ENCODE assay signal across 12 cellular contexts in the genomic region with DNA sequence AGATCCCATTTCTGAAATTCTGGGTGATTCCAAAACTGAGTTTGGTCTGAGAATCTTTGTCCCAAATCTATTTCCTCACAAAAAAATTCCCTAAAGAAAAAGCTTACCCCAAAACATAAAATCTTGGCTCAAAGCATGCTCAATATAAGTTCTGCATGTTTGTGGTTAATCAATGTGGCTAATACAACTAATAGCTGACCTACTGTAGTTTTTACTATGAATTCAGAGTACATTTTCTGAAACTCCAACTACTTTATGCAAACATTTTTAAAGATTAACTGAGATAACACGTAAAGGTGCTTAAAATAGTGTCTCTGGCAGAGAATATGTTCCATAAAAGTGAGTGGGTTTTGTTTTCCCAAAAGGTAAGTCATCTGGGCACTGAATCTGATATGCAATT.
DNase-seq lines count a peak whose midpoint lies in the region; ATAC-seq and TF ChIP-seq lines count a peak whose summit lies in the region.
"Had no signal": no experiment of that assay in that cellular context is flagged by ENCODE, and none has a peak within 500 bp of the region (broad histone marks: within the 10 kb centered on the region; RNA-seq: fewer than 3 reads in every experiment).

No MANE protein-coding gene starts in this region.

- H3K27me3 Mint-ChIP-seq in WTC11 (ENCODE audit: low read depth): no peaks in the 10 kb centered on the region

- H2BK12ac ChIP-seq in mesenchymal stem cell (ENCODE audit: low read length in 2 of 2): peak overlapping the region in 1 of 2 experiments; percentile 72

- peak overlapping the region; percentile 35 for H3K4me2 ChIP-seq in mesenchymal stem cell (ENCODE audit: low read length, poor library complexity, severe bottlenecking)

- no peak overlapping the region for H2BK5ac ChIP-seq in mesenchymal stem cell (ENCODE audit: low read depth, low read length, poor library complexity, severe bottlenecking)

- H3K9me3 ChIP-seq in cardiac muscle cell (ENCODE audit: low read depth) (no peaks in the 10 kb centered on the region), mesenchymal stem cell (ENCODE audit: control insufficient read depth, low read length) (no peaks in the 10 kb centered on the region), tibial nerve (no peaks in the 10 kb centered on the region), Peyer's patch (no peaks in the 10 kb centered on the region)

- H3K27ac ChIP-seq in cardiac muscle cell (peak overlapping the region; percentile 78), mesenchymal stem cell (ENCODE audit: low read length, poor library complexity, severe bottlenecking) (peak overlapping the region; percentile 95), tibial nerve (peak overlapping the region in 3 of 4 donors; percentile 5 to 61 (median 57)), Peyer's patch (peak overlapping the region in 1 of 4 donors; percentile 18)

- H3K4me3 ChIP-seq in cardiac muscle cell (no peak overlapping the region), mesenchymal stem cell (ENCODE audit: insufficient read depth in 1 of 2, low read depth in 1 of 2, low read length in 2 of 2) (peak overlapping the region in 1 of 2 experiments; percentile 20), tibial nerve (no peak overlapping the region), Peyer's patch (no peak overlapping the region)

- no peak overlapping the region for H4K8ac ChIP-seq in mesenchymal stem cell (ENCODE audit: low read length)

- peak overlapping the region; percentile 35 for H3K27ac Mint-ChIP-seq in WTC11

- no peaks in the 10 kb centered on the region for H3K9me3 Mint-ChIP-seq in WTC11

- H3K4me3 Mint-ChIP-seq in WTC11: no peak overlapping the region

- no peak for TF ChIP-seq CTCF in cardiac muscle cell (IDR thresholded peaks at IDR 0.05; ENCODE audit: low read depth, low read length)
- no peak for TF ChIP-seq CTCF in WTC11 (IDR thresholded peaks at IDR 0.05)
- TF ChIP-seq CTCF in tibial nerve (IDR thresholded peaks at IDR 0.05): no peak
- TF ChIP-seq CTCF in Peyer's patch (IDR thresholded peaks at IDR 0.05): no peak
- no peak for TF ChIP-seq CTCF in omental fat pad (IDR thresholded peaks at IDR 0.05)

- peak overlapping the region; percentile 54 to 76 for H3K18ac ChIP-seq in mesenchymal stem cell (ENCODE audit: low read depth in 1 of 2, low read length in 2 of 2)

- TF ChIP-seq EP300 in tibial nerve (IDR thresholded peaks at IDR 0.05): no peak

- CTCF ChIA-PET in WTC11 (lab: Charles Lee): no interaction called here

- no CpG with 5 or more reads among the region's 1 CpG for WGBS in mesenchymal stem cell
- 71 to 77% methylated on average over 1 of the region's 1 CpG for WGBS in tibial nerve, 2 donors

- intact Hi-C loops in left cardiac atrium (cut with DNase I): no loop called here

- H3K4me1 ChIP-seq in cardiac muscle cell (ENCODE audit: low read depth) (peaks cover 64% of the 10 kb centered on the region), mesenchymal stem cell (ENCODE audit: control insufficient read depth, insufficient read depth, low read depth, low read length) (peaks cover 15% of the 10 kb centered on the region), tibial nerve (peaks cover 0 to 81% (median 33%) of the 10 kb centered on the region in 4 donors), Peyer's patch (peaks cover 0 to 39% (median 0%) of the 10 kb centered on the region in 4 donors)

- H2BK120ac ChIP-seq in mesenchymal stem cell (ENCODE audit: low read depth, low read length): peak overlapping the region; percentile 71

- H3K79me1 ChIP-seq in mesenchymal stem cell (replicated peaks; ENCODE audit: low read length, poor library complexity, severe bottlenecking): no peaks in the 10 kb centered on the region

- H3K23ac ChIP-seq in mesenchymal stem cell (ENCODE audit: low read length in 2 of 2): no peak overlapping the region

- no peak for DNase-seq in cardiac muscle cell (ENCODE audit: low read depth in 1 of 2, low spot score in 1 of 2)
- DNase-seq in left cardiac atrium: no peak
- no peak for DNase-seq in WTC11 (ENCODE audit: low spot score)
- DNase-seq in mesenchymal stem cell: no peak
- no peak for DNase-seq in tibial nerve (ENCODE audit: low spot score in 2 of 2)
- no peak for DNase-seq in Peyer's patch
- DNase-seq in omental fat pad (ENCODE audit: low spot score): no peak
- DNase-seq: activated CD8-positive, alpha-beta memory T cell treated with anti-CD3 and anti-CD28 coated beads for 24 hours; GF-D8; left ventricle myocardium superior; right cardiac atrium had no signal

- H3K4ac ChIP-seq in mesenchymal stem cell (ENCODE audit: low read depth in 1 of 2, low read length in 2 of 2): peak overlapping the region in 1 of 2 experiments; percentile 73

- no peak overlapping the region for H2AFZ ChIP-seq in mesenchymal stem cell (ENCODE audit: low read depth, low read length)

- H3K9ac ChIP-seq in mesenchymal stem cell (ENCODE audit: low read length): peak overlapping the region; percentile 56

- H3K36me3 Mint-ChIP-seq in WTC11: no peaks in the 10 kb centered on the region

- H3K27me3 ChIP-seq in cardiac muscle cell (no peaks in the 10 kb centered on the region), mesenchymal stem cell (ENCODE audit: control insufficient read depth in 1 of 2, insufficient read depth in 1 of 2, low read length in 2 of 2) (no peaks in the 10 kb centered on the region), tibial nerve (no peaks in the 10 kb centered on the region), Peyer's patch (no peaks in the 10 kb centered on the region)

- H3K14ac ChIP-seq in mesenchymal stem cell (ENCODE audit: low read length in 2 of 2): no peak overlapping the region

- ATAC-seq in left cardiac atrium (no peak), WTC11 (no peak), HG03039 (IDR thresholded peaks at IDR 0.05; ENCODE audit: unreplicated experiment) (no peak), omental fat pad (ENCODE audit: low FRiP score) (no peak)

- peak overlapping the region; percentile 81 for H2AK5ac ChIP-seq in mesenchymal stem cell (ENCODE audit: low read length, severe bottlenecking)

- no peak overlapping the region for H2BK15ac ChIP-seq in mesenchymal stem cell (ENCODE audit: low read depth, poor library complexity, severe bottlenecking)

- no peak for TF ChIP-seq POLR2A in tibial nerve (IDR thresholded peaks at IDR 0.05)
- no peak for TF ChIP-seq POLR2A in Peyer's patch (IDR thresholded peaks at IDR 0.05)

- H3K36me3 ChIP-seq in cardiac muscle cell: no peaks in the 10 kb centered on the region
- no peaks in the 10 kb centered on the region for H3K36me3 ChIP-seq in mesenchymal stem cell (ENCODE audit: control insufficient read depth in 1 of 2, insufficient read depth in 2 of 2, low read depth in 1 of 2, low read length in 2 of 2)
- H3K36me3 ChIP-seq in tibial nerve: no peaks in the 10 kb centered on the region
- H3K36me3 ChIP-seq in Peyer's patch: no peaks in the 10 kb centered on the region

- no peak overlapping the region for H4K91ac ChIP-seq in mesenchymal stem cell (ENCODE audit: low read length)

- peaks cover 41% of the 10 kb centered on the region for H3K4me1 Mint-ChIP-seq in WTC11

- POLR2A ChIA-PET in WTC11 (lab: Charles Lee): no interaction called here

TF ChIP-seq in WTC11, 78 proteins besides CTCF, POLR2A, EP300 and RAD21 (continues in another document):
- TF ChIP-seq NFYB (CRISPR knock-in tag; conservative IDR thresholded peaks at IDR 0.05; ENCODE audit: low read depth) (no peak), FOXK1 (CRISPR knock-in tag; IDR thresholded peaks at IDR 0.05) (no peak), ELF4 (CRISPR knock-in tag; IDR thresholded peaks at IDR 0.05; ENCODE audit: low read depth) (no peak), ETV6 (CRISPR knock-in tag; IDR thresholded peaks at IDR 0.05) (no peak), E2F5 (CRISPR knock-in tag; IDR thresholded peaks at IDR 0.05) (no peak)
- TF ChIP-seq, protein P1, sequence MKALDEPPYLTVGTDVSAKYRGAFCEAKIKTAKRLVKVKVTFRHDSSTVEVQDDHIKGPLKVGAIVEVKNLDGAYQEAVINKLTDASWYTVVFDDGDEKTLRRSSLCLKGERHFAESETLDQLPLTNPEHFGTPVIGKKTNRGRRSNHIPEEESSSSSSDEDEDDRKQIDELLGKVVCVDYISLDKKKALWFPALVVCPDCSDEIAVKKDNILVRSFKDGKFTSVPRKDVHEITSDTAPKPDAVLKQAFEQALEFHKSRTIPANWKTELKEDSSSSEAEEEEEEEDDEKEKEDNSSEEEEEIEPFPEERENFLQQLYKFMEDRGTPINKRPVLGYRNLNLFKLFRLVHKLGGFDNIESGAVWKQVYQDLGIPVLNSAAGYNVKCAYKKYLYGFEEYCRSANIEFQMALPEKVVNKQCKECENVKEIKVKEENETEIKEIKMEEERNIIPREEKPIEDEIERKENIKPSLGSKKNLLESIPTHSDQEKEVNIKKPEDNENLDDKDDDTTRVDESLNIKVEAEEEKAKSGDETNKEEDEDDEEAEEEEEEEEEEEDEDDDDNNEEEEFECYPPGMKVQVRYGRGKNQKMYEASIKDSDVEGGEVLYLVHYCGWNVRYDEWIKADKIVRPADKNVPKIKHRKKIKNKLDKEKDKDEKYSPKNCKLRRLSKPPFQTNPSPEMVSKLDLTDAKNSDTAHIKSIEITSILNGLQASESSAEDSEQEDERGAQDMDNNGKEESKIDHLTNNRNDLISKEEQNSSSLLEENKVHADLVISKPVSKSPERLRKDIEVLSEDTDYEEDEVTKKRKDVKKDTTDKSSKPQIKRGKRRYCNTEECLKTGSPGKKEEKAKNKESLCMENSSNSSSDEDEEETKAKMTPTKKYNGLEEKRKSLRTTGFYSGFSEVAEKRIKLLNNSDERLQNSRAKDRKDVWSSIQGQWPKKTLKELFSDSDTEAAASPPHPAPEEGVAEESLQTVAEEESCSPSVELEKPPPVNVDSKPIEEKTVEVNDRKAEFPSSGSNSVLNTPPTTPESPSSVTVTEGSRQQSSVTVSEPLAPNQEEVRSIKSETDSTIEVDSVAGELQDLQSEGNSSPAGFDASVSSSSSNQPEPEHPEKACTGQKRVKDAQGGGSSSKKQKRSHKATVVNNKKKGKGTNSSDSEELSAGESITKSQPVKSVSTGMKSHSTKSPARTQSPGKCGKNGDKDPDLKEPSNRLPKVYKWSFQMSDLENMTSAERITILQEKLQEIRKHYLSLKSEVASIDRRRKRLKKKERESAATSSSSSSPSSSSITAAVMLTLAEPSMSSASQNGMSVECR (CRISPR knock-in tag; IDR thresholded peaks at IDR 0.05; ENCODE audit: borderline replicate concordance): no peak
